Comparison of ENCODE assay signal across 1 cellular context in genomic region chr16:22207715-22208360, GRCh38.
TF ChIP-seq lines count a peak whose summit lies in the region.

No MANE protein-coding gene starts in this region.

TF ChIP-seq in GM12878, 131 proteins besides CTCF, POLR2A, EP300 and RAD21:
- no peak for TF ChIP-seq ZNF687 (IDR thresholded peaks at IDR 0.05)
- TF ChIP-seq SIN3A (IDR thresholded peaks at IDR 0.05; ENCODE audit: low read depth, low read length), result no peak
- no peak for TF ChIP-seq TCF3 (IDR thresholded peaks at IDR 0.05; ENCODE audit: borderline replicate concordance, insufficient read depth, low read depth, low read length)
- no peak for TF ChIP-seq HDGF (IDR thresholded peaks at IDR 0.05)
- TF ChIP-seq IKZF1 (conservative IDR thresholded peaks at IDR 0.05), result no peak
- TF ChIP-seq MTA2 (IDR thresholded peaks at IDR 0.05; ENCODE audit: low read depth), result no peak
- TF ChIP-seq TAF1 (IDR thresholded peaks at IDR 0.05; ENCODE audit: borderline replicate concordance, low read depth, low read length), result no peak
- TF ChIP-seq HDAC6 (IDR thresholded peaks at IDR 0.05; ENCODE audit: unreplicated experiment), result no peak
- TF ChIP-seq EGR1 (IDR thresholded peaks at IDR 0.05; ENCODE audit: borderline replicate concordance in 1 of 2, low read depth in 2 of 2, low read length in 2 of 2), result no peak
- no peak for TF ChIP-seq IRF4 (IDR thresholded peaks at IDR 0.05; ENCODE audit: low read depth, low read length)
- TF ChIP-seq ZSCAN29 (IDR thresholded peaks at IDR 0.05), result no peak
- no peak for TF ChIP-seq MEF2B (IDR thresholded peaks at IDR 0.05; ENCODE audit: partially characterized antibody, poor library complexity, severe bottlenecking)
- no peak for TF ChIP-seq MLLT1 (IDR thresholded peaks at IDR 0.05)
- TF ChIP-seq HCFC1 (IDR thresholded peaks at IDR 0.05; ENCODE audit: low read length), result no peak
- TF ChIP-seq BACH1 (IDR thresholded peaks at IDR 0.05; ENCODE audit: borderline replicate concordance), result no peak
- TF ChIP-seq ATF7 (IDR thresholded peaks at IDR 0.05; ENCODE audit: low read depth), result no peak
- TF ChIP-seq SKIL (IDR thresholded peaks at IDR 0.05; ENCODE audit: low read depth, poor library complexity, severe bottlenecking), result no peak
- TF ChIP-seq CREB1 (IDR thresholded peaks at IDR 0.05; ENCODE audit: low read depth), result no peak
- TF ChIP-seq NKRF (conservative IDR thresholded peaks at IDR 0.05), result no peak
- TF ChIP-seq ZNF592 (IDR thresholded peaks at IDR 0.05), result no peak
